In the genomic region with DNA sequence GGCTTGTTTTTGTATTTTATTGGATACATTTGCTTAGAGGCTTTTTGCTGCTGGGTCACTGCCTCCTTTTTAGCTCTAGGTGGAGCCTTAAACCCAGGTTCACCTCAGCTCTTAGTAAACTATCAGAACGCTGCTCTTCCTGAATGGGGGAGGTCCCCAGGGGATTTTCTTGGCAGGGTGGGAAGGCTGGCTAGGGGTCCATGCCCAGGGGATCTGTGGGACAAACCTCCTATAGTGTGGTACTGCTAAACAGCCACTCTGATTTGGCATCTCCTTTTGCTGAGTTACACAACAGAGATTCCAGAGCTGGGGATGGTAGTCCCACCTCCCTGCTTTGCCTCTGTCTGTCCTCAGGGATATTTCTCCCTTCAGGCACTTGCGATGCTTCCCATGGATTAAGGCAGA, we compare ENCODE assay signal across 14 cellular contexts.
DNase-seq lines count a peak whose midpoint lies in the region; ATAC-seq and TF ChIP-seq lines count a peak whose summit lies in the region.
"Had no signal": no experiment of that assay in that cellular context is flagged by ENCODE, and none has a peak within 500 bp of the region (broad histone marks: within the 10 kb centered on the region; RNA-seq: fewer than 3 reads in every experiment).

No MANE protein-coding gene starts in this region.

- in situ Hi-C loops in G401 (cut with HindIII; ENCODE audit: low sequenced_read_pairs): no loop called here

- no peaks in the 10 kb centered on the region; the same call in 1 of the 2 replicates for H3K27me3 Mint-ChIP-seq in WTC11 (ENCODE audit: low read depth)
- H3K27me3 Mint-ChIP-seq: activated CD8-positive, alpha-beta memory T cell treated with anti-CD3 and anti-CD28 coated beads, Interleukin-2, amount 10 ng/mL, durations not matched to agents 7 days and 5 days; activated naive CD8-positive, alpha-beta T cell treated with anti-CD3 and anti-CD28 coated beads, Interleukin-2, amount 10 ng/mL, durations not matched to agents 7 days and 5 days had no signal

- intact Hi-C loops in body of pancreas (cut with DNase I): no loop called here

- WGBS in body of pancreas, 2 donors: 68 to 82% methylated on average over 1 to 2 of the region's 2 CpGs

- H3K27ac Mint-ChIP-seq in WTC11: peak overlapping the region; percentile 80
- H3K27ac Mint-ChIP-seq: activated CD8-positive, alpha-beta memory T cell treated with anti-CD3 and anti-CD28 coated beads, Interleukin-2, amount 10 ng/mL, durations not matched to agents 7 days and 5 days; activated naive CD8-positive, alpha-beta T cell treated with anti-CD3 and anti-CD28 coated beads, Interleukin-2, amount 10 ng/mL, durations not matched to agents 7 days and 5 days had no signal

- TF ChIP-seq POLR2A in body of pancreas (IDR thresholded peaks at IDR 0.05): no peak

- H3K4me1 ChIP-seq in body of pancreas: no peaks in the 10 kb centered on the region
- H3K4me1 ChIP-seq: gastroesophageal sphincter, stomach had no signal

- TF ChIP-seq CTCF in WTC11 (IDR thresholded peaks at IDR 0.05) (0 out of 2 replicates have a peak, but pooled peaks have one; percentile 21), body of pancreas (IDR thresholded peaks at IDR 0.05) (no peak)

- H3K9me3 ChIP-seq in body of pancreas: peaks cover 0 to 17% (median 0%) of the 10 kb centered on the region in 3 donors

- DNase-seq in G401 (ENCODE audit: low spot score) (peak; percentile 65), NCI-H1092 (lab: John Stamatoyannopoulos, UW) (peak; percentile 22), WTC11 (ENCODE audit: low spot score) (peak; percentile 22), left lobe of liver (ENCODE audit: low spot score) (no peak), hippocampal formation (lab: John Stamatoyannopoulos, UW) (no peak), body of pancreas (no peak), germinal center (ENCODE audit: low spot score) (no peak)
- DNase-seq: activated CD8-positive, alpha-beta memory T cell treated with anti-CD3 and anti-CD28 coated beads, Interleukin-2, amount 10 ng/mL, durations not matched to agents 7 days and 5 days; activated naive CD8-positive, alpha-beta T cell treated with anti-CD3 and anti-CD28 coated beads, Interleukin-2, amount 10 ng/mL, durations not matched to agents 7 days and 5 days; Calu3; stomach; T1000 had no signal

- peaks cover 23% of the 10 kb centered on the region for H3K9me3 Mint-ChIP-seq in WTC11

- no peaks in the 10 kb centered on the region for H3K36me3 ChIP-seq in body of pancreas (replicated peaks in 1 of 2; ENCODE audit: insufficient read depth in 1 of 2, low read depth in 2 of 2)
- H3K36me3 ChIP-seq: gastroesophageal sphincter, stomach had no signal

- POLR2A ChIA-PET in WTC11 (lab: Charles Lee): interaction anchor here (0.7 kb wide), 2 partner anchors 64 to 764 kb away, joined by 3 to 4 read pairs; no protein-coding TSS in a partner anchor

- H3K4me3 ChIP-seq in body of pancreas: no peak overlapping the region
- H3K4me3 ChIP-seq: gastroesophageal sphincter, stomach had no signal

- no peak overlapping the region for H3K4me3 Mint-ChIP-seq in WTC11
- H3K4me3 Mint-ChIP-seq: activated CD8-positive, alpha-beta memory T cell treated with anti-CD3 and anti-CD28 coated beads, Interleukin-2, amount 10 ng/mL, durations not matched to agents 7 days and 5 days; activated naive CD8-positive, alpha-beta T cell treated with anti-CD3 and anti-CD28 coated beads, Interleukin-2, amount 10 ng/mL, durations not matched to agents 7 days and 5 days had no signal

- H3K4me1 Mint-ChIP-seq in WTC11: peaks cover 31% of the 10 kb centered on the region
- H3K4me1 Mint-ChIP-seq: activated CD8-positive, alpha-beta memory T cell treated with anti-CD3 and anti-CD28 coated beads, Interleukin-2, amount 10 ng/mL, durations not matched to agents 7 days and 5 days; activated naive CD8-positive, alpha-beta T cell treated with anti-CD3 and anti-CD28 coated beads, Interleukin-2, amount 10 ng/mL, durations not matched to agents 7 days and 5 days had no signal

- H3K27ac ChIP-seq in body of pancreas: no peak overlapping the region
- H3K27ac ChIP-seq: gastroesophageal sphincter, stomach had no signal

- no peaks in the 10 kb centered on the region for H3K27me3 ChIP-seq in body of pancreas
- H3K27me3 ChIP-seq: gastroesophageal sphincter, stomach had no signal

- peak; percentile 90 for ATAC-seq in WTC11
- ATAC-seq in left lobe of liver: peak; percentile 83
- ATAC-seq in GM18517 (IDR thresholded peaks at IDR 0.05; ENCODE audit: unreplicated experiment): no peak
- no peak for ATAC-seq in body of pancreas
- ATAC-seq: activated CD8-positive, alpha-beta memory T cell treated with anti-CD3 and anti-CD28 coated beads, Interleukin-2, amount 10 ng/mL, durations not matched to agents 7 days and 5 days; gastroesophageal sphincter had no signal

- H3K36me3 Mint-ChIP-seq in WTC11: peaks cover 36% of the 10 kb centered on the region

- CTCF ChIA-PET in WTC11 (lab: Charles Lee): interaction anchor here (0.9 to 2.5 kb wide), 35 partner anchors 11 to 225 kb away, joined by 3 to 23 read pairs (median 5); no protein-coding TSS in a partner anchor

TF ChIP-seq in WTC11, 78 proteins besides CTCF, POLR2A, EP300 and RAD21:
- TF ChIP-seq, protein P1, sequence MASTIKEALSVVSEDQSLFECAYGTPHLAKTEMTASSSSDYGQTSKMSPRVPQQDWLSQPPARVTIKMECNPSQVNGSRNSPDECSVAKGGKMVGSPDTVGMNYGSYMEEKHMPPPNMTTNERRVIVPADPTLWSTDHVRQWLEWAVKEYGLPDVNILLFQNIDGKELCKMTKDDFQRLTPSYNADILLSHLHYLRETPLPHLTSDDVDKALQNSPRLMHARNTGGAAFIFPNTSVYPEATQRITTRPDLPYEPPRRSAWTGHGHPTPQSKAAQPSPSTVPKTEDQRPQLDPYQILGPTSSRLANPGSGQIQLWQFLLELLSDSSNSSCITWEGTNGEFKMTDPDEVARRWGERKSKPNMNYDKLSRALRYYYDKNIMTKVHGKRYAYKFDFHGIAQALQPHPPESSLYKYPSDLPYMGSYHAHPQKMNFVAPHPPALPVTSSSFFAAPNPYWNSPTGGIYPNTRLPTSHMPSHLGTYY (CRISPR knock-in tag; IDR thresholded peaks at IDR 0.05): no peak
- TF ChIP-seq SOX15 (CRISPR knock-in tag; IDR thresholded peaks at IDR 0.05) (no peak), NFE2L1 (CRISPR knock-in tag; IDR thresholded peaks at IDR 0.05) (no peak), ZNF423 (CRISPR knock-in tag; IDR thresholded peaks at IDR 0.05) (peak; percentile 76; the same call in 1 of the 2 replicates)
TF ChIP-seq in WTC11: peak in this region for 1.

Comparison
In these comparisons a context has a peak if more than half of its experiments do, and no peak if none do; other contexts are left out.
1. DNase-seq: peak in G401 (single experiment), NCI-H1092 (single experiment) and WTC11 (single experiment); none in left lobe of liver (single experiment), hippocampal formation (0 of 2), body of pancreas (0 of 4) and germinal center (single experiment).
2. ATAC-seq: peak in WTC11 (single experiment) and left lobe of liver (single experiment); none in GM18517 (single experiment) and body of pancreas (single experiment).